Comparison of ENCODE assay signal across 1 cellular context in genomic region chr3:178631950-178632349, GRCh38.
TF ChIP-seq lines count a peak whose summit lies in the region.

No MANE protein-coding gene starts in this region.

TF ChIP-seq in SK-N-SH, 30 proteins besides CTCF, POLR2A, EP300 and RAD21 (continued from another document):
- TF ChIP-seq PBX3 (IDR thresholded peaks at IDR 0.05), result no peak
